12 cellular contexts compared by ENCODE assay signal in the genomic region with DNA sequence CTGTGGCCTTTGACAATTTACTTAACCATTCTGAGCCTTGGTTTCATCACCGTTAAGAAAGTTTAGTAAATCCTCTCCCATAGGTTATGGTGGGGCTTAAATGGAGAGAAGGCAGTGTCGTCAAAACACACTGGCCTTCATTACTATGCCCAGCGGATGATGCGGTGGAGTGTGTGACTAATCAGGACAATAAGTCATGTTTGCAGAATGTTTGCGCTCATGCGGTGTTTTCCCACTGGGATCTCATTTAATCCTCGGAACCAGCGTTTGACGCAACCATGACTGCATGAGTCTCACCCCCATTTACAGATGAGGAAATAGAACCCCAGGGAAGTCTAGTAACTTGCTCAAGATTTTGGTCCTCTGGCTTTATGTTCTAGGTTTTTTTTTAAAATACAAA. TPM values are rescaled to one million over a fixed set of nuclear protein-coding genes. Genes with fewer than 3 reads are reported as not detected.
A peak's percentile ranks its signal among the peaks of the same experiment; 100 is the strongest.
DNase-seq lines count a peak whose midpoint lies in the region; ATAC-seq and TF ChIP-seq lines count a peak whose summit lies in the region.
"Had no signal": no experiment of that assay in that cellular context is flagged by ENCODE, and none has a peak within 500 bp of the region (broad histone marks: within the 10 kb centered on the region; RNA-seq: fewer than 3 reads in every experiment).

No MANE protein-coding gene starts in this region.

- no peaks in the 10 kb centered on the region for H3K36me3 Mint-ChIP-seq in nephron progenitor cell (ENCODE audit: low read depth)
- H3K36me3 Mint-ChIP-seq in activated CD4-positive, alpha-beta memory T cell treated with anti-CD3 and anti-CD28 coated beads for 36 hours: no peaks in the 10 kb centered on the region
- H3K36me3 Mint-ChIP-seq in CD4-positive, alpha-beta T cell (ENCODE audit: low read depth): no peaks in the 10 kb centered on the region
- H3K36me3 Mint-ChIP-seq in activated naive CD4-positive, alpha-beta T cell treated with anti-CD3 and anti-CD28 coated beads, Interleukin-2, amount 50 U/mL, for 72 hours: no peaks in the 10 kb centered on the region

- intact Hi-C loops in activated CD4-positive, alpha-beta memory T cell treated with anti-CD3 and anti-CD28 coated beads for 36 hours (cut with micrococcal nuclease): no loop called here
- intact Hi-C loops in CD4-positive, alpha-beta T cell (cut with DNase I, micrococcal nuclease): no loop called here

- H3K27ac ChIP-seq in caudate nucleus (ENCODE audit: low read depth, low read length): peak overlapping the region; percentile 100
- H3K27ac ChIP-seq in CD4-positive, alpha-beta T cell (ENCODE audit: low read depth, low read length): no peak overlapping the region
- H3K27ac ChIP-seq: tibial artery had no signal

- TF ChIP-seq CTCF in nephron progenitor cell (IDR thresholded peaks at IDR 0.05): no peak
- TF ChIP-seq CTCF in CD4-positive, alpha-beta T cell (IDR thresholded peaks at IDR 0.05): no peak

- H3K9me3 Mint-ChIP-seq in nephron progenitor cell: no peaks in the 10 kb centered on the region
- no peaks in the 10 kb centered on the region for H3K9me3 Mint-ChIP-seq in activated CD4-positive, alpha-beta memory T cell treated with anti-CD3 and anti-CD28 coated beads for 36 hours
- H3K9me3 Mint-ChIP-seq in CD4-positive, alpha-beta T cell: no peaks in the 10 kb centered on the region
- H3K9me3 Mint-ChIP-seq in activated naive CD4-positive, alpha-beta T cell treated with anti-CD3 and anti-CD28 coated beads, Interleukin-2, amount 50 U/mL, for 72 hours: no peaks in the 10 kb centered on the region

- H3K4me1 Mint-ChIP-seq in nephron progenitor cell: peaks cover 64% of the 10 kb centered on the region
- no peaks in the 10 kb centered on the region for H3K4me1 Mint-ChIP-seq in activated CD4-positive, alpha-beta memory T cell treated with anti-CD3 and anti-CD28 coated beads for 36 hours (ENCODE audit: low read depth)
- H3K4me1 Mint-ChIP-seq in CD4-positive, alpha-beta T cell (ENCODE audit: low read depth): no peaks in the 10 kb centered on the region

- peaks cover 12% of the 10 kb centered on the region for H3K27me3 Mint-ChIP-seq in nephron progenitor cell (ENCODE audit: low read depth, poor library complexity)
- H3K27me3 Mint-ChIP-seq in activated CD4-positive, alpha-beta memory T cell treated with anti-CD3 and anti-CD28 coated beads for 36 hours: no peaks in the 10 kb centered on the region
- no peaks in the 10 kb centered on the region for H3K27me3 Mint-ChIP-seq in CD4-positive, alpha-beta T cell

- CTCF ChIA-PET in activated CD4-positive, alpha-beta memory T cell treated with anti-CD3 and anti-CD28 coated beads for 36 hours (lab: Charles Lee): interaction anchor here (11.7 kb wide), 1 partner anchor 53 kb away, joined by 248 read pairs; no protein-coding TSS in a partner anchor
- CTCF ChIA-PET in CD4-positive, alpha-beta T cell (lab: Charles Lee): no interaction called here

- no peak overlapping the region for H3K4me3 Mint-ChIP-seq in nephron progenitor cell
- no peak overlapping the region for H3K4me3 Mint-ChIP-seq in activated CD4-positive, alpha-beta memory T cell treated with anti-CD3 and anti-CD28 coated beads for 36 hours
- no peak overlapping the region for H3K4me3 Mint-ChIP-seq in CD4-positive, alpha-beta T cell

- POLR2A ChIA-PET in activated CD4-positive, alpha-beta memory T cell treated with anti-CD3 and anti-CD28 coated beads for 36 hours (lab: Charles Lee): no interaction called here
- POLR2A ChIA-PET in CD4-positive, alpha-beta T cell (lab: Charles Lee): no interaction called here

- DNase-seq in CD1c-positive myeloid dendritic cell (ENCODE audit: extremely low spot score) (peak; percentile 60), LHCN-M2 (ENCODE audit: low read depth) (peak; percentile 93), caudate nucleus (lab: John Stamatoyannopoulos, UW) (no peak), nephron progenitor cell (no peak), DMS79 (lab: John Stamatoyannopoulos, UW) (no peak)
- no peak for DNase-seq in activated CD4-positive, alpha-beta memory T cell treated with anti-CD3 and anti-CD28 coated beads for 36 hours
- no peak for DNase-seq in CD4-positive, alpha-beta T cell
- no peak for DNase-seq in activated naive CD4-positive, alpha-beta T cell treated with anti-CD3 and anti-CD28 coated beads, Interleukin-2, amount 50 U/mL, for 72 hours (ENCODE audit: low spot score in 2 of 2)
- DNase-seq: effector memory CD4-positive, alpha-beta T cell; NCI-H1092 treated with DMSO at 0.1 percent for 48 hours had no signal

- no peaks in the 10 kb centered on the region for H3K9me3 ChIP-seq in CD4-positive, alpha-beta T cell (ENCODE audit: control insufficient read depth, low read length)
- H3K9me3 ChIP-seq: tibial artery had no signal

- no peak for ATAC-seq in CD4-positive, alpha-beta T cell (ENCODE audit: poor library complexity)
- ATAC-seq in activated naive CD4-positive, alpha-beta T cell treated with anti-CD3 and anti-CD28 coated beads, Interleukin-2, amount 50 U/mL, for 72 hours: no peak

- peak overlapping the region; percentile 33 for H3K27ac Mint-ChIP-seq in nephron progenitor cell
- H3K27ac Mint-ChIP-seq in activated CD4-positive, alpha-beta memory T cell treated with anti-CD3 and anti-CD28 coated beads for 36 hours: no peak overlapping the region
- no peak overlapping the region for H3K27ac Mint-ChIP-seq in CD4-positive, alpha-beta T cell
- H3K27ac Mint-ChIP-seq in activated naive CD4-positive, alpha-beta T cell treated with anti-CD3 and anti-CD28 coated beads, Interleukin-2, amount 50 U/mL, for 72 hours: no peak overlapping the region

- H3K27me3 ChIP-seq in CD4-positive, alpha-beta T cell (ENCODE audit: control insufficient read depth, insufficient read depth, low read length): no peaks in the 10 kb centered on the region
- H3K27me3 ChIP-seq: tibial artery had no signal

RNA-seq across cellular contexts. Expression of gene SLC26A9, which starts 17.5 kb away (rescaled TPM):
- not detected in 2 replicates for total RNA-seq in LHCN-M2 (2014; rRNA removed)
- polyA plus RNA-seq in LHCN-M2 (2012): not detected
- not detected for total RNA-seq in activated CD4-positive, alpha-beta memory T cell treated with anti-CD3 and anti-CD28 coated beads for 36 hours
- total RNA-seq in CD4-positive, alpha-beta T cell: not detected
- not detected for total RNA-seq in activated naive CD4-positive, alpha-beta T cell treated with anti-CD3 and anti-CD28 coated beads, Interleukin-2, amount 50 U/mL, for 72 hours
- polyA plus RNA-seq: neural cell had no signal

Comparison
In these comparisons a context has a peak if more than half of its experiments do, and no peak if none do; other contexts are left out.
1. DNase-seq: peak in CD1c-positive myeloid dendritic cell (single experiment) and LHCN-M2 (single experiment); none in caudate nucleus (0 of 61), nephron progenitor cell (single experiment), DMS79 (single experiment), activated CD4-positive, alpha-beta memory T cell treated with anti-CD3 and anti-CD28 coated beads for 36 hours (single experiment), CD4-positive, alpha-beta T cell (0 of 10) and activated naive CD4-positive, alpha-beta T cell treated with anti-CD3 and anti-CD28 coated beads, Interleukin-2, amount 50 U/mL, for 72 hours (0 of 2).